17 cellular contexts compared by ENCODE assay signal in the genomic region with DNA sequence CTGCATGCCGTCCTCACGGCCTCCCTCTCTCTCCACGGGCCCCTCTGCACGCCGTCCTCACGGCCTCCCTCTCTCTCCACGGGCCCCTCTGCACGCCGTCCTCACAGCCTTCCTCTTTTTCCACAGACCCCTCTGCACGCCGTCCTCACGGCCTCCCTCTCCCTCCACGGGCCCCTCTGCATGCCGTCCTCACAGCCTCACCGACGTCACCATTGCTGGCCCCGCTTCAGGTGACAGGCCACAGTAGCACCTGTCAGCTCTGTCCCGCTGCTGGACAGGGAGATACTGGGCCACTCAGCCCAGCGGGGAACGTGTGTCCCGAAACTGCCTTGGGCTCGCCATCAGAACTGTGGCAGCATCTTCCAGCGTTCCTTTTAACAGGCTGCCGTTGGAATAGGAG.
"Had no signal": no experiment of that assay in that cellular context is flagged by ENCODE, and none has a peak within 500 bp of the region (broad histone marks: within the 10 kb centered on the region; RNA-seq: fewer than 3 reads in every experiment).

No MANE protein-coding gene starts in this region.

- H3K27me3 Mint-ChIP-seq: dendritic cell treated with granulocyte-macrophage colony-stimulating factor and Interleukin-4, amounts not matched to agents 40 ng/mL and 50 ng/mL, for 4 days; naive thymus-derived CD8-positive, alpha-beta T cell had no signal

- H3K27ac ChIP-seq: epithelial cell of prostate, esophagus muscularis mucosa, gastrocnemius medialis, neural progenitor cell, pancreas, prostate gland had no signal

- H3K9me3 Mint-ChIP-seq: dendritic cell treated with granulocyte-macrophage colony-stimulating factor and Interleukin-4, amounts not matched to agents 40 ng/mL and 50 ng/mL, for 4 days; effector memory CD8-positive, alpha-beta T cell; naive thymus-derived CD8-positive, alpha-beta T cell; neural progenitor cell had no signal

- H3K4me3 Mint-ChIP-seq: dendritic cell treated with granulocyte-macrophage colony-stimulating factor and Interleukin-4, amounts not matched to agents 40 ng/mL and 50 ng/mL, for 4 days; effector memory CD8-positive, alpha-beta T cell; naive thymus-derived CD8-positive, alpha-beta T cell; neural progenitor cell had no signal

- DNase-seq: effector memory CD8-positive, alpha-beta T cell; gastrocnemius medialis; islet precursor cell; naive thymus-derived CD8-positive, alpha-beta T cell; occipital lobe; retina; small intestine; stimulated activated CD4-positive, alpha-beta T cell treated with anti-CD3 and anti-CD28 coated beads, Interleukin-2, amount 100 ng/mL, for 48 hours; stimulated activated naive CD4-positive, alpha-beta T cell treated with Interleukin-2 at 50 U/mL for 16 hours; trophoblast cell had no signal

- H3K4me3 ChIP-seq: esophagus muscularis mucosa, gastrocnemius medialis, mucosa of descending colon, neural progenitor cell, pancreas, prostate gland had no signal

- ATAC-seq: effector memory CD8-positive, alpha-beta T cell; gastrocnemius medialis; mucosa of descending colon; naive thymus-derived CD8-positive, alpha-beta T cell had no signal

- H3K27ac Mint-ChIP-seq: dendritic cell treated with granulocyte-macrophage colony-stimulating factor and Interleukin-4, amounts not matched to agents 40 ng/mL and 50 ng/mL, for 4 days; effector memory CD8-positive, alpha-beta T cell; neural progenitor cell had no signal

- H3K9me3 ChIP-seq: esophagus muscularis mucosa, gastrocnemius medialis, mucosa of descending colon, pancreas, prostate gland had no signal

- H3K4me1 ChIP-seq: gastrocnemius medialis, neural progenitor cell, pancreas, prostate gland had no signal

- H3K27me3 ChIP-seq: esophagus muscularis mucosa, neural progenitor cell, pancreas had no signal

- H3K36me3 ChIP-seq: esophagus muscularis mucosa, gastrocnemius medialis, neural progenitor cell, pancreas, prostate gland had no signal

- H3K36me3 Mint-ChIP-seq: naive thymus-derived CD8-positive, alpha-beta T cell; neural progenitor cell had no signal
